26 cellular contexts compared by ENCODE assay signal in the genomic region with DNA sequence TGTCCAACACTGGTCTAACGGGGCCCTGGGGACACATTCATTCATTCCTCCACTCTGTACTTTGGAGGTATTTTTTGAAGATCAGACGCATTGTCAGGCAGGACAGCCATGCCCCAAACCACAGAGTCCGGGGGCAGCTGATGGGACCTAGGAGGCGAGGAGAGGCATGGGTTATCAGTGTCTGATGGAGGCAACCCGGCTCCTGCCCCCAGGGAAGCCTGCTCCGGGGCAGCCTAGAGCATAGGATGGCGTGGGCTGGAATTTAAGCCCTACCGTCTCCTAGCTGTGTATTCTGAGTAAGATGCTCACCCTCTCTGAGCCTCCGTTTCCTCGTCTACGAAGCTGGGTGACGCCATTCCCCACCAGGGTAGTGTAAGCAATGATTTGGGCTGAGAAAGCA. TPM values are rescaled to one million over a fixed set of nuclear protein-coding genes. Genes with fewer than 3 reads are reported as not detected.
"Had no signal": no experiment of that assay in that cellular context is flagged by ENCODE, and none has a peak within 500 bp of the region (broad histone marks: within the 10 kb centered on the region; RNA-seq: fewer than 3 reads in every experiment).

No MANE protein-coding gene starts in this region.

- H3K36me3 ChIP-seq: heart left ventricle, left lung, sigmoid colon, suprapubic skin, tibial nerve had no signal

- H3K4me1 ChIP-seq: heart left ventricle, left lung had no signal

- DNase-seq: activated CD4-positive, alpha-beta T cell treated with anti-CD3 and anti-CD28 coated beads for 4 hours; activated CD4-positive, alpha-beta T cell treated with anti-CD3 and anti-CD28 coated beads, Interleukin-2, amount 50 U/mL, for 4 hours; activated T-cell treated with anti-CD3 and anti-CD28 coated beads, Interleukin-2, amount 50 U/mL, for 1 hour; foreskin fibroblast; immature natural killer cell; kidney glomerular epithelial cell; left lung; mammary epithelial cell; naive B cell; sigmoid colon; SK-N-SH; small intestine; stimulated activated CD4-positive, alpha-beta T cell treated with anti-CD3 and anti-CD28 coated beads, Interleukin-1b, Interleukin-23, amount 100 ng/mL, for 48 hours; stimulated activated naive B cell treated with anti-CD40 and anti-IgM and Interleukin-4, amounts not matched to agents 10 μg/mL and 1 μg/mL and 100 μg/mL, for 72 hours; SW 1271; T-helper 9 cell had no signal

- ATAC-seq: activated naive CD4-positive, alpha-beta T cell treated with anti-CD3 and anti-CD28 coated beads, Interleukin-2, amount 50 U/mL, for 72 hours; left lung; stimulated activated naive B cell treated with anti-CD40 and anti-IgM and Interleukin-4, amounts not matched to agents 10 μg/mL and 1 μg/mL and 100 μg/mL, for 72 hours had no signal

- H3K9me3 ChIP-seq: heart left ventricle, left lung, sigmoid colon, SK-N-SH, suprapubic skin, tibial nerve had no signal

- H3K27me3 ChIP-seq: left lung, sigmoid colon, suprapubic skin, tibial nerve had no signal

- H3K4me3 ChIP-seq: heart left ventricle, left lung, sigmoid colon, suprapubic skin, tibial nerve had no signal

- H3K27ac ChIP-seq: heart left ventricle, left lung, sigmoid colon, suprapubic skin, tibial nerve, VCaP had no signal

- H3K9me3 Mint-ChIP-seq: activated naive CD4-positive, alpha-beta T cell treated with anti-CD3 and anti-CD28 coated beads, Interleukin-2, amount 50 U/mL, for 72 hours; dendritic cell treated with granulocyte-macrophage colony-stimulating factor and Interleukin-4, amounts not matched to agents 40 ng/mL and 50 ng/mL, for 4 days; immature natural killer cell; mesothelial cell of epicardium had no signal

- H3K4me3 Mint-ChIP-seq: central memory CD8-positive, alpha-beta T cell; dendritic cell treated with granulocyte-macrophage colony-stimulating factor and Interleukin-4, amounts not matched to agents 40 ng/mL and 50 ng/mL, for 4 days; endodermal cell; immature natural killer cell; mesothelial cell of epicardium; naive B cell; stimulated activated naive B cell treated with anti-CD40 and anti-IgM and Interleukin-4, amounts not matched to agents 10 μg/mL and 1 μg/mL and 100 μg/mL, for 72 hours; T-helper 1 cell treated with Interleukin-12 subunit alpha and Interleukin-12 subunit beta and Interleukin-4 antibody, amounts not matched to agents 30 μg/mL and 1 μg/mL, for 36 hours had no signal

- H3K4me1 Mint-ChIP-seq: central memory CD8-positive, alpha-beta T cell; endodermal cell had no signal

- H3K36me3 Mint-ChIP-seq: activated naive CD4-positive, alpha-beta T cell treated with anti-CD3 and anti-CD28 coated beads, Interleukin-2, amount 50 U/mL, for 72 hours; immature natural killer cell; mesothelial cell of epicardium had no signal

RNA-seq across cellular contexts. Expression of a gene that starts 55.4 kb away (rescaled TPM):
- total RNA-seq: activated naive CD4-positive, alpha-beta T cell treated with anti-CD3 and anti-CD28 coated beads, Interleukin-2, amount 50 U/mL, for 72 hours had no signal
